10 cellular contexts compared by ENCODE assay signal in the genomic region with DNA sequence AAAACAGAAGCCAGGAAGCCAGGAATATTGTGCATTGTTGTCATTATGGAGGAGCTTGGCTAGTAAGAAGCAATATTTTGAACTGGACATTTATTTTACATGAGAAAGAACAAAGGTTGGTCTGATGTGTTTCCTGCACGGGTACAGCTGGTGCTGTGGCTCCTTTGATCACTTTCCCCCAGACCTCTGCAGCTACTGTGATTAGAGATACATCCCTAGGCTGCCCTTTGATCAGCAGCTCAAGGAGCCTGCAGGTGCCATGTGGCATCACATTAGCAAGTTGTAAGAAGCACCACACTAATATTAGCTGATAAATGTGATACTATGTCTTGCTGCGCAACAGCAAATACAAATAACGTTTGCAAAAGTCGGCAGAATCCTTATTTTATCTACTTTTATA. TPM values are rescaled to one million over a fixed set of nuclear protein-coding genes. Genes with fewer than 3 reads are reported as not detected.
DNase-seq lines count a peak whose midpoint lies in the region; ATAC-seq and TF ChIP-seq lines count a peak whose summit lies in the region.
"Had no signal": no experiment of that assay in that cellular context is flagged by ENCODE, and none has a peak within 500 bp of the region (broad histone marks: within the 10 kb centered on the region; RNA-seq: fewer than 3 reads in every experiment).

No MANE protein-coding gene starts in this region.

- peaks cover 12% of the 10 kb centered on the region for H3F3A ChIP-seq in SK-N-SH (replicated peaks; ENCODE audit: insufficient read depth)

- H3K27ac ChIP-seq in SK-N-SH (ENCODE audit: low read depth in 2 of 2, low read length in 1 of 2) (peak overlapping the region; percentile 30 to 68; a peak in 3 of 4 replicates), prostate gland (no peak overlapping the region)
- H3K27ac ChIP-seq: colonic mucosa had no signal

- peak overlapping the region in 1 of 2 donors; percentile 67 for H3K4me3 Mint-ChIP-seq in CD14-positive monocyte

- CTCF ChIA-PET in SK-N-SH (lab: Yijun Ruan, JAX) = interaction anchor here (1.0 to 3.7 kb wide), 16 partner anchors 9 to 976 kb away, joined by 3 to 23 read pairs (median 4); partner anchors contain the start of gene GRIA2

- H3K4me1 ChIP-seq in SK-N-SH (ENCODE audit: control insufficient read depth in 1 of 2, insufficient read depth in 2 of 2, low read depth in 1 of 2, low read length in 1 of 2) = peaks cover 9 to 25% of the 10 kb centered on the region in 2 experiments; a peak in 3 of 4 replicates
- H3K4me1 ChIP-seq in prostate gland (replicated peaks) = no peaks in the 10 kb centered on the region
- H3K4me1 ChIP-seq: colonic mucosa had no signal

- H4K20me1 ChIP-seq in SK-N-SH (ENCODE audit: insufficient read depth) = no peaks in the 10 kb centered on the region

- H3K27me3 ChIP-seq in SK-N-SH (ENCODE audit: insufficient read depth) (no peaks in the 10 kb centered on the region), prostate gland (replicated peaks; ENCODE audit: insufficient read depth) (no peaks in the 10 kb centered on the region)
- H3K27me3 ChIP-seq: colonic mucosa had no signal

- no peaks in the 10 kb centered on the region for H3K9me2 ChIP-seq in SK-N-SH

- POLR2A ChIA-PET in SK-N-SH (lab: Yijun Ruan, JAX) = no interaction called here

- DNase-seq in CD14-positive monocyte (ENCODE audit: low spot score) = no peak
- DNase-seq in SK-N-SH = no peak
- no peak for DNase-seq in fibroblast of the aortic adventitia (ENCODE audit: low read depth)
- no peak for DNase-seq in prostate gland (ENCODE audit: low spot score)
- no peak for DNase-seq in C1 segment of cervical spinal cord (lab: John Stamatoyannopoulos, UW)
- DNase-seq in OCI-M2 (lab: John Stamatoyannopoulos, UW; ENCODE audit: unreplicated experiment) = no peak
- DNase-seq in DMS153 (lab: John Stamatoyannopoulos, UW) = no peak

- peaks cover 0 to 3% (median 0%) of the 10 kb centered on the region in 7 donors for H3K9me3 Mint-ChIP-seq in CD14-positive monocyte

- intact Hi-C loops in CD14-positive monocyte (cut with micrococcal nuclease) = loop anchor here in 1 of 2 donors (5.0 to 10.0 kb wide), 2 partner anchors 77 to 134 kb away; no protein-coding TSS in a partner anchor
- intact Hi-C loops in prostate gland (cut with DNase I) = loop anchor here (5.0 to 10.0 kb wide), 2 partner anchors 677 to 1014 kb away; partner anchors contain the start of gene CTSO

- TF ChIP-seq POLR2A in prostate gland (IDR thresholded peaks at IDR 0.05) = no peak

- ATAC-seq in GM18858 (IDR thresholded peaks at IDR 0.05; ENCODE audit: unreplicated experiment) = no peak

- H3K79me2 ChIP-seq in SK-N-SH (ENCODE audit: insufficient read depth) = peaks cover 69% of the 10 kb centered on the region

- peaks cover 65% of the 10 kb centered on the region for H3K4me1 Mint-ChIP-seq in CD14-positive monocyte

- H3K36me3 Mint-ChIP-seq in CD14-positive monocyte = no peaks in the 10 kb centered on the region

- WGBS in SK-N-SH (ENCODE audit: low lambda C conversion rate) = 57% methylated on average over 4 of the region's 4 CpGs
- WGBS in prostate gland = 45% methylated on average over 4 of the region's 4 CpGs

- H3K27me3 Mint-ChIP-seq in CD14-positive monocyte (ENCODE audit: low read depth in 3 of 3) = peaks cover 0 to 3% (median 1%) of the 10 kb centered on the region in 3 donors

- H3K27ac Mint-ChIP-seq in CD14-positive monocyte = peak overlapping the region in 4 of 7 donors; percentile 30 to 83 (median 63)
- H3K27ac Mint-ChIP-seq: immature natural killer cell had no signal

- H3K9ac ChIP-seq in SK-N-SH = peak overlapping the region; percentile 81

- TF ChIP-seq EP300 in SK-N-SH (IDR thresholded peaks at IDR 0.05; ENCODE audit: borderline replicate concordance in 1 of 2, low read depth in 1 of 2, low read length in 1 of 2) = no peak

- peaks cover 0 to 2% of the 10 kb centered on the region in 2 experiments for H3K36me3 ChIP-seq in SK-N-SH (replicated peaks in 1 of 2; ENCODE audit: control insufficient read depth in 1 of 2, insufficient read depth in 2 of 2, low read length in 1 of 2)
- H3K36me3 ChIP-seq in prostate gland = no peaks in the 10 kb centered on the region
- H3K36me3 ChIP-seq: colonic mucosa had no signal

- no peaks in the 10 kb centered on the region for H3K9me3 ChIP-seq in SK-N-SH
- H3K9me3 ChIP-seq in prostate gland = no peaks in the 10 kb centered on the region
- H3K9me3 ChIP-seq: colonic mucosa had no signal

- H3K4me3 ChIP-seq in SK-N-SH (ENCODE audit: low read depth in 2 of 2, low read length in 1 of 2) (peak overlapping the region; percentile 76 to 97; a peak in 3 of 4 replicates), fibroblast of the aortic adventitia (ENCODE audit: low read depth, low read length) (peak overlapping the region; percentile 87), prostate gland (peak overlapping the region; percentile 65 to 75)

- H3K4me2 ChIP-seq in SK-N-SH = peak overlapping the region; percentile 93

- H2AFZ ChIP-seq in SK-N-SH (ENCODE audit: low read depth) = no peak overlapping the region

- no peak for TF ChIP-seq CTCF in CD14-positive monocyte (IDR thresholded peaks at IDR 0.05)
- no peak for TF ChIP-seq CTCF in SK-N-SH (IDR thresholded peaks at IDR 0.05)
- no peak for TF ChIP-seq CTCF in fibroblast of the aortic adventitia (IDR thresholded peaks at IDR 0.05; ENCODE audit: insufficient read depth, low read length)
- no peak for TF ChIP-seq CTCF in prostate gland (IDR thresholded peaks at IDR 0.05)

- TF ChIP-seq RAD21 in SK-N-SH (IDR thresholded peaks at IDR 0.05; ENCODE audit: low read length) = no peak

TF ChIP-seq in SK-N-SH, 30 proteins besides CTCF, POLR2A, EP300 and RAD21:
- TF ChIP-seq SIN3A (IDR thresholded peaks at IDR 0.05; ENCODE audit: borderline replicate concordance, low read depth, low read length) (no peak), POLR2AphosphoS5 (IDR thresholded peaks at IDR 0.05; ENCODE audit: low read depth, low read length) (no peak), FOSL2 (IDR thresholded peaks at IDR 0.05; ENCODE audit: borderline replicate concordance, low read depth) (no peak), GATA2 (CRISPR knock-in tag; IDR thresholded peaks at IDR 0.05) (no peak), RXRA (IDR thresholded peaks at IDR 0.05; ENCODE audit: borderline replicate concordance, low read depth) (no peak)
- TF ChIP-seq, protein P1, sequence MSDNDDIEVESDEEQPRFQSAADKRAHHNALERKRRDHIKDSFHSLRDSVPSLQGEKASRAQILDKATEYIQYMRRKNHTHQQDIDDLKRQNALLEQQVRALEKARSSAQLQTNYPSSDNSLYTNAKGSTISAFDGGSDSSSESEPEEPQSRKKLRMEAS (IDR thresholded peaks at IDR 0.05; ENCODE audit: low read depth) = no peak

RNA-seq across cellular contexts. Expression of gene PDGFC, which starts 2.5 kb away (rescaled TPM):
- 1 to 10 TPM; 4.9 to 5.0 TPM for polyA plus RNA-seq in CD14-positive monocyte
- 29.8 and 36.2 TPM in 2 replicates for polyA plus RNA-seq in SK-N-SH (2012; rRNA removed)
- polyA plus RNA-seq in SK-N-SH (2012; cell fraction: cytosol; rRNA removed) = 37.7 and 40.7 TPM in 2 replicates
- 27.3 and 49.5 TPM in 2 replicates for polyA plus RNA-seq in SK-N-SH (2012; cell fraction: nucleus; rRNA removed)
- total RNA-seq in fibroblast of the aortic adventitia (ENCODE audit: low replicate concordance) = 30.5 and 42.8 TPM in 2 replicates
- total RNA-seq in prostate gland = 10 to 100 TPM; 18.6 to 36.8 TPM

Comparison
In these comparisons a context has a peak if more than half of its experiments do, and no peak if none do; other contexts are left out.
1. H3K27ac ChIP-seq: peak in SK-N-SH (2 of 2); none in prostate gland (0 of 2).
2. Peak in every context shown above with its lines, with median percentiles within 50 percentile points of each other: H3K4me3 ChIP-seq.